In genomic region chr14:23052671-23053070, GRCh38 we compare ENCODE assay signal across 29 cellular contexts. TPM values are rescaled to one million over a fixed set of nuclear protein-coding genes. Genes with fewer than 3 reads are reported as not detected.
DNase-seq lines count a peak whose midpoint lies in the region; ATAC-seq and TF ChIP-seq lines count a peak whose summit lies in the region.
"Had no signal": no experiment of that assay in that cellular context is flagged by ENCODE, and none has a peak within 500 bp of the region (broad histone marks: within the 10 kb centered on the region; RNA-seq: fewer than 3 reads in every experiment).

No MANE protein-coding gene starts in this region.

- no peak for ATAC-seq in stimulated activated naive CD8-positive, alpha-beta T cell treated with anti-CD3 and anti-CD28 coated beads, Interleukin-15, amount 100 ng/mL, for 72 hours
- no peak for ATAC-seq in stimulated activated naive CD8-positive, alpha-beta T cell treated with anti-CD3 and anti-CD28 coated beads, Interleukin-15, Interleukin-2, amounts not matched to agents 100 U/mL and 50 U/mL, for 24 hours
- ATAC-seq in T-helper 17 cell (no peak), upper lobe of right lung (no peak)
- no peak for ATAC-seq in effector memory CD8-positive, alpha-beta T cell (replicated peaks)
- ATAC-seq: HCT116 had no signal

- H3K36me3 ChIP-seq in upper lobe of right lung (no peaks in the 10 kb centered on the region), tibial nerve (no peaks in the 10 kb centered on the region)

- H3K27me3 Mint-ChIP-seq in stimulated activated naive CD8-positive, alpha-beta T cell treated with anti-CD3 and anti-CD28 coated beads, Interleukin-15, amount 100 ng/mL, for 72 hours, result peaks cover 17% of the 10 kb centered on the region
- H3K27me3 Mint-ChIP-seq in T-helper 17 cell, result no peaks in the 10 kb centered on the region
- H3K27me3 Mint-ChIP-seq in glutamatergic neuron (ENCODE audit: unreplicated experiment), result peaks cover 12% of the 10 kb centered on the region
- H3K27me3 Mint-ChIP-seq in effector memory CD8-positive, alpha-beta T cell, result no peaks in the 10 kb centered on the region
- H3K27me3 Mint-ChIP-seq: B cell; CD8-positive, alpha-beta memory T cell had no signal

- DNase-seq in stimulated activated naive CD8-positive, alpha-beta T cell treated with anti-CD3 and anti-CD28 coated beads, Interleukin-15, amount 100 ng/mL, for 72 hours, result no peak
- no peak for DNase-seq in stimulated activated naive CD8-positive, alpha-beta T cell treated with anti-CD3 and anti-CD28 coated beads, Interleukin-15, Interleukin-2, amounts not matched to agents 100 U/mL and 50 U/mL, for 24 hours
- DNase-seq in T-helper 17 cell (no peak), glutamatergic neuron (no peak), upper lobe of right lung (peak; percentile 16), globus pallidus (ENCODE audit: low spot score) (no peak), tibial nerve (ENCODE audit: low spot score in 2 of 2) (no peak)
- DNase-seq in effector memory CD8-positive, alpha-beta T cell, result no peak
- DNase-seq: CD8-positive, alpha-beta memory T cell; DMS 273 treated with DMSO at 0.1 percent for 48 hours; DMS79; EL; GDM1; GOT3; Kasumi-1; MV-4-11; NCI-H1105 treated with DMSO at 0.1 percent for 48 hours; NCI-H146; NCI-H1930; NCI-H2107; NCI-H524; NCI-H774; NK-92 treated with Interleukin-12 subunit alpha and Interleukin-12 subunit beta, amount 100 ng/mL, for 24 hours; SHP77 treated with DMSO at 0.1 percent for 48 hours had no signal

- H3K36me3 Mint-ChIP-seq in T-helper 17 cell (ENCODE audit: low read depth) (peaks cover 2% of the 10 kb centered on the region), glutamatergic neuron (ENCODE audit: unreplicated experiment) (peaks cover under 1% of the 10 kb centered on the region)
- peaks cover 2% of the 10 kb centered on the region for H3K36me3 Mint-ChIP-seq in effector memory CD8-positive, alpha-beta T cell (ENCODE audit: insufficient read depth)
- H3K36me3 Mint-ChIP-seq: CD8-positive, alpha-beta memory T cell had no signal

- H3K4me1 ChIP-seq in upper lobe of right lung (peaks cover 11% of the 10 kb centered on the region), tibial nerve (peaks cover 0 to 17% (median 7%) of the 10 kb centered on the region in 4 donors)

- H3K9me3 ChIP-seq in T-helper 17 cell (ENCODE audit: control insufficient read depth, low read length, poor library complexity, severe bottlenecking) (no peaks in the 10 kb centered on the region), upper lobe of right lung (no peaks in the 10 kb centered on the region), tibial nerve (no peaks in the 10 kb centered on the region)

- H3K27me3 ChIP-seq in upper lobe of right lung (no peaks in the 10 kb centered on the region), tibial nerve (no peaks in the 10 kb centered on the region)

- H3K27ac Mint-ChIP-seq in stimulated activated naive CD8-positive, alpha-beta T cell treated with anti-CD3 and anti-CD28 coated beads, Interleukin-15, amount 100 ng/mL, for 72 hours, result peak overlapping the region; percentile 8 to 42
- peak overlapping the region; percentile 37 for H3K27ac Mint-ChIP-seq in T-helper 17 cell
- peak overlapping the region; percentile 55 for H3K27ac Mint-ChIP-seq in glutamatergic neuron (ENCODE audit: unreplicated experiment)
- H3K27ac Mint-ChIP-seq in effector memory CD8-positive, alpha-beta T cell, result no peak overlapping the region
- H3K27ac Mint-ChIP-seq: B cell had no signal

- H3K4me3 Mint-ChIP-seq in stimulated activated naive CD8-positive, alpha-beta T cell treated with anti-CD3 and anti-CD28 coated beads, Interleukin-15, amount 100 ng/mL, for 72 hours, result no peak overlapping the region
- H3K4me3 Mint-ChIP-seq in T-helper 17 cell (no peak overlapping the region), glutamatergic neuron (ENCODE audit: unreplicated experiment) (peak overlapping the region; percentile 57)
- no peak overlapping the region for H3K4me3 Mint-ChIP-seq in effector memory CD8-positive, alpha-beta T cell
- H3K4me3 Mint-ChIP-seq: B cell had no signal

- H3K4me3 ChIP-seq in upper lobe of right lung, result no peak overlapping the region
- no peak overlapping the region for H3K4me3 ChIP-seq in tibial nerve

- intact Hi-C loops in upper lobe of right lung (cut with DNase I), result no loop called here

- H3K27ac ChIP-seq in upper lobe of right lung, result no peak overlapping the region
- H3K27ac ChIP-seq in tibial nerve, result no peak overlapping the region
- H3K27ac ChIP-seq: C4-2B, HL-60 had no signal

- no peaks in the 10 kb centered on the region for H3K9me3 Mint-ChIP-seq in stimulated activated naive CD8-positive, alpha-beta T cell treated with anti-CD3 and anti-CD28 coated beads, Interleukin-15, amount 100 ng/mL, for 72 hours
- peaks cover 11% of the 10 kb centered on the region for H3K9me3 Mint-ChIP-seq in glutamatergic neuron (ENCODE audit: unreplicated experiment)
- no peaks in the 10 kb centered on the region for H3K9me3 Mint-ChIP-seq in effector memory CD8-positive, alpha-beta T cell
- H3K9me3 Mint-ChIP-seq: CD8-positive, alpha-beta memory T cell had no signal

- TF ChIP-seq POLR2A in tibial nerve (IDR thresholded peaks at IDR 0.05), result no peak

- TF ChIP-seq EP300 in tibial nerve (IDR thresholded peaks at IDR 0.05), result no peak

- TF ChIP-seq CTCF in glutamatergic neuron (IDR thresholded peaks at IDR 0.05; ENCODE audit: partially characterized antibody, unreplicated experiment) (no peak), upper lobe of right lung (IDR thresholded peaks at IDR 0.05) (no peak), tibial nerve (IDR thresholded peaks at IDR 0.05) (no peak)

- peaks cover 25% of the 10 kb centered on the region for H3K4me1 Mint-ChIP-seq in stimulated activated naive CD8-positive, alpha-beta T cell treated with anti-CD3 and anti-CD28 coated beads, Interleukin-15, amount 100 ng/mL, for 72 hours
- H3K4me1 Mint-ChIP-seq in T-helper 17 cell (peaks cover 15% of the 10 kb centered on the region), glutamatergic neuron (ENCODE audit: low read depth, unreplicated experiment) (peaks cover 40% of the 10 kb centered on the region)
- peaks cover 11 to 19% of the 10 kb centered on the region in 2 donors for H3K4me1 Mint-ChIP-seq in effector memory CD8-positive, alpha-beta T cell (ENCODE audit: low read depth in 2 of 2)

- 73 to 74% methylated on average over 3 of the region's 3 CpGs for whole genome bisulfite sequencing in tibial nerve, 2 donors

RNA-seq across cellular contexts. Expression of gene CDH24, which starts 4.6 kb away (rescaled TPM):
- total RNA-seq in T-helper 17 cell (1 to 10 TPM; 1.6 to 1.8 TPM), glutamatergic neuron (ENCODE audit: unreplicated experiment) (164 TPM), upper lobe of right lung (7.8 TPM), tibial nerve (10 to 100 TPM in 1 of 4 donors, 1 to 10 TPM in 3; 3.9 to 11.1 (median 6.0) TPM)

RNA-seq across cellular contexts. Expression of gene PSMB11, which starts 10.7 kb away (rescaled TPM):
- not detected for total RNA-seq in T-helper 17 cell
- not detected for total RNA-seq in glutamatergic neuron (ENCODE audit: unreplicated experiment)
- not detected for total RNA-seq in upper lobe of right lung
- total RNA-seq in tibial nerve, result not detected
- total RNA-seq: B cell; CD8-positive, alpha-beta memory T cell; M059J had no signal

RNA-seq across cellular contexts. Expression of gene PSMB5, which starts 18.0 kb away (rescaled TPM):
- total RNA-seq in T-helper 17 cell (10 to 100 TPM; 17.6 to 19.9 TPM), glutamatergic neuron (ENCODE audit: unreplicated experiment) (289 TPM), upper lobe of right lung (75.7 TPM), tibial nerve (100 to 1,000 TPM in 3 of 4 donors, 10 to 100 TPM in 1; 90.2 to 154 (median 113) TPM)

RNA-seq across cellular contexts. Expression of gene ACIN1, which starts 42.3 kb away (rescaled TPM):
- total RNA-seq in T-helper 17 cell (100 to 1,000 TPM; 264 to 298 TPM), glutamatergic neuron (ENCODE audit: unreplicated experiment) (341 TPM), upper lobe of right lung (161 TPM), tibial nerve (100 to 1,000 TPM in 3 of 4 donors, 10 to 100 TPM in 1; 96.5 to 143 (median 108) TPM)

RNA-seq across cellular contexts. Expression of gene C14orf119, which starts 42.6 kb away (rescaled TPM):
- total RNA-seq in T-helper 17 cell (10 to 100 TPM; 10.5 to 11.6 TPM), glutamatergic neuron (ENCODE audit: unreplicated experiment) (40.3 TPM), upper lobe of right lung (55.3 TPM), tibial nerve (10 to 100 TPM; 15.5 to 35.1 (median 21.7) TPM)

Comparison
In these comparisons a context has a peak if more than half of its experiments do, and no peak if none do; other contexts are left out.
1. H3K27ac Mint-ChIP-seq: peak in stimulated activated naive CD8-positive, alpha-beta T cell treated with anti-CD3 and anti-CD28 coated beads, Interleukin-15, amount 100 ng/mL, for 72 hours (2 of 2), T-helper 17 cell (single experiment) and glutamatergic neuron (single experiment); none in effector memory CD8-positive, alpha-beta T cell (0 of 2).
2. RNA of gene CDH24, which starts 4.6 kb away (total RNA-seq): 164 TPM in glutamatergic neuron (single experiment); 7.8 TPM in upper lobe of right lung (single experiment), 3.9 to 11.1 TPM in tibial nerve and 1.6 to 1.8 TPM in T-helper 17 cell; every median in the first group is over 10 times any median in the second.